Comparison of ENCODE assay signal across 8 cellular contexts in the genomic region with DNA sequence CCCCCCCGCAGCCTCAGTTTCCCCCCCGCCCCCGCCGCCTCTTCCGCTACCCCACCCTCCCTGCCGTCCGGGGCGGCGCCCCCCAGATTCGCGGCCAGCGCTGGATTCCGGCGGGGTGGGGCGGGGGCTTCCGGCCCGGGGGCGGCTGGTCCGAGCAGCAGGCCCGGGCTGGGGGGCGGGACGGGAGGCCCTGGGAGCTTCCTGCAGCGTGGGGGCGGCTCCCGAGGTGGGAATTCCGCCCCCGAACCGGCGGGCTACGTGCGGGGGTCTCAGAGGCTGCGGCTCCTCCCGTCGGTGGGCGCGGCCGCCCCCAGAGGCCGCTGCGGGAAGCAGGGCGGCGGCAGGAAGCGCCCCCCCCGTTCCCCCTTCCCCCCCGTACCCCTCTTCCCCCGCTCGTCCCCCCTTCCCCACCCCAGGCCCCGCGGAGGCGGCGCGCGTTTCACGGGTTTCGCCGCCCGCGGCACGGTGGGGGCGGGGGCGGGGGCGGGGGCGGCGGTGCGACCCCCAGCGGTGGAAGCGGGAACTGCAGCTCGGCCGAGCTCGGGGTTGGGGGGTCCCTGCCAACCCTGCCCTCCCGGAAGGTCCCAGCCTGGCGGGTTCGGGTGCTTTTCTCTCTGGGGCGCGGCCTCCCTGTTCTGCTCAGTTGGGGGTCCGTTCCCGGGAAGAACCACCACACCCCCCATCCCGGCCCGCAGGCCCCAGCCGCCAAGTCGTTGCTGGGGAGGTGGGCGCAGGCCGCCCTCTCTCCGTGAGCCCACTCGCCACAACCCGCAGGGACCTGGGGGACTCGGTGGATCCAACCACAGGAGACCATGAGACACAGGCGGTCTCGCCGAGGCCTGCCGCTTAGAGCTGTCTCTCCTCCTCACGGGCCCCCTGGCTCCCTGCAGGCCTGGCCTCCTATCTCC.
DNase-seq lines count a peak whose midpoint lies in the region; ATAC-seq and TF ChIP-seq lines count a peak whose summit lies in the region.

No MANE protein-coding gene starts in this region.

- no peak for ATAC-seq in GM21360 (IDR thresholded peaks at IDR 0.05; ENCODE audit: unreplicated experiment)

- H3K4me1 ChIP-seq in iPS-20b (ENCODE audit: insufficient read depth, low read length), result peaks cover 9% of the 10 kb centered on the region

- in situ Hi-C loops in astrocyte of the spinal cord (cut with HindIII; ENCODE audit: low sequenced_read_pairs), result no loop called here

- H3K27me3 ChIP-seq in iPS-20b (ENCODE audit: insufficient read depth, low read length), result no peaks in the 10 kb centered on the region

- POLR2A ChIA-PET in HEK293T (lab: Yijun Ruan, JAX), result interaction anchor here (0.7 to 1.3 kb wide), 3 partner anchors 76 to 120 kb away, joined by 3 to 5 read pairs (median 3); a partner anchor contains a TSS

- DNase-seq in AG09309 (ENCODE audit: low read depth) (no peak), HEK293T (ENCODE audit: extremely low spot score) (peak; percentile 86), T-helper 2 cell (peak; percentile 16 to 66 (median 61)), astrocyte of the spinal cord (ENCODE audit: low read depth, low spot score) (peak; percentile 47), SHP77 treated with DMSO at 0.1 percent for 48 hours (lab: John Stamatoyannopoulos, UW) (no peak)
- DNase-seq in stimulated activated CD4-positive, alpha-beta T cell treated with anti-CD3 and anti-CD28 coated beads, Interleukin-2, amount 100 ng/mL, for 24 hours, result peak; percentile 61 to 67

- no peaks in the 10 kb centered on the region for H3K36me3 ChIP-seq in iPS-20b (ENCODE audit: insufficient read depth, low read depth, low read length)

- H3K9me3 ChIP-seq in iPS-20b (ENCODE audit: insufficient read depth, low read depth, low read length), result no peaks in the 10 kb centered on the region

- TF ChIP-seq CTCF in AG09309 (IDR thresholded peaks at IDR 0.05; ENCODE audit: control insufficient read depth, insufficient read depth, low read depth, low read length, missing control alignments), result peak; percentile 64
- peak; percentile 71 for TF ChIP-seq CTCF in astrocyte of the spinal cord (IDR thresholded peaks at IDR 0.05; ENCODE audit: low read depth, low read length)

- H3K4me3 ChIP-seq in AG09309 (ENCODE audit: control insufficient read depth, low read depth, low read length) (peak overlapping the region; percentile 41), astrocyte of the spinal cord (ENCODE audit: low read depth, low read length) (peak overlapping the region; percentile 26), iPS-20b (ENCODE audit: low read length) (peak overlapping the region; percentile 53; the same call in 1 of the 2 replicates)

- no peak overlapping the region for H3K27ac ChIP-seq in iPS-20b (ENCODE audit: low read length)

- CTCF ChIA-PET in HEK293T (lab: Yijun Ruan, JAX), result interaction anchor here (0.6 kb wide), 3 partner anchors 8 to 120 kb away, joined by 3 read pairs; a partner anchor contains a TSS

- peak overlapping the region; percentile 57; the same call in 1 of the 2 replicates for H3K9ac ChIP-seq in iPS-20b (ENCODE audit: low read depth, low read length)

TF ChIP-seq in HEK293T, 16 proteins besides CTCF, POLR2A, EP300 and RAD21:
- TF ChIP-seq TARDBP (IDR thresholded peaks at IDR 0.05) (no peak), LEF1 (IDR thresholded peaks at IDR 0.05; ENCODE audit: borderline replicate concordance) (no peak), FOXK2 (IDR thresholded peaks at IDR 0.05) (no peak), CTBP1 (IDR thresholded peaks at IDR 0.05; ENCODE audit: borderline replicate concordance) (no peak), SP1 (IDR thresholded peaks at IDR 0.05) (no peak), ZNF384 (IDR thresholded peaks at IDR 0.05) (no peak), HDGF (IDR thresholded peaks at IDR 0.05; ENCODE audit: borderline replicate concordance) (no peak), NFRKB (IDR thresholded peaks at IDR 0.05) (no peak), ARNT (IDR thresholded peaks at IDR 0.05) (no peak), FOXM1 (IDR thresholded peaks at IDR 0.05; ENCODE audit: borderline replicate concordance) (no peak), ELF4 (IDR thresholded peaks at IDR 0.05) (no peak), L3MBTL2 (conservative IDR thresholded peaks at IDR 0.05) (no peak), BHLHE40 (IDR thresholded peaks at IDR 0.05; ENCODE audit: borderline replicate concordance) (no peak)
- TF ChIP-seq, protein P1, sequence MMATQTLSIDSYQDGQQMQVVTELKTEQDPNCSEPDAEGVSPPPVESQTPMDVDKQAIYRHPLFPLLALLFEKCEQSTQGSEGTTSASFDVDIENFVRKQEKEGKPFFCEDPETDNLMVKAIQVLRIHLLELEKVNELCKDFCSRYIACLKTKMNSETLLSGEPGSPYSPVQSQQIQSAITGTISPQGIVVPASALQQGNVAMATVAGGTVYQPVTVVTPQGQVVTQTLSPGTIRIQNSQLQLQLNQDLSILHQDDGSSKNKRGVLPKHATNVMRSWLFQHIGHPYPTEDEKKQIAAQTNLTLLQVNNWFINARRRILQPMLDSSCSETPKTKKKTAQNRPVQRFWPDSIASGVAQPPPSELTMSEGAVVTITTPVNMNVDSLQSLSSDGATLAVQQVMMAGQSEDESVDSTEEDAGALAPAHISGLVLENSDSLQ (IDR thresholded peaks at IDR 0.05), result no peak

Comparison
In these comparisons a context has a peak if more than half of its experiments do, and no peak if none do; other contexts are left out.
1. DNase-seq: peak in HEK293T (single experiment), T-helper 2 cell (5 of 5), astrocyte of the spinal cord (single experiment) and stimulated activated CD4-positive, alpha-beta T cell treated with anti-CD3 and anti-CD28 coated beads, Interleukin-2, amount 100 ng/mL, for 24 hours (2 of 2); none in AG09309 (single experiment) and SHP77 treated with DMSO at 0.1 percent for 48 hours (single experiment).
2. Peak in every context shown above with its lines, with median percentiles within 50 percentile points of each other: H3K4me3 ChIP-seq.